In genomic region chr11:134478176-134478575, GRCh38 we compare ENCODE assay signal across 29 cellular contexts.
"Had no signal": no experiment of that assay in that cellular context is flagged by ENCODE, and none has a peak within 500 bp of the region (broad histone marks: within the 10 kb centered on the region; RNA-seq: fewer than 3 reads in every experiment).

No MANE protein-coding gene starts in this region.

- H3K4me1 Mint-ChIP-seq: activated CD4-positive, alpha-beta T cell treated with anti-CD3 and anti-CD28 coated beads, Interleukin-2, amount 10 ng/mL, durations not matched to agents 24 days and 14 days; activated naive CD4-positive, alpha-beta T cell treated with anti-CD3 and anti-CD28 coated beads, Interleukin-2, amount 50 U/mL, for 24 hours; activated T-helper 17 cell treated with anti-CD3 and anti-CD28 coated beads, Interleukin-2, amount 50 U/mL, for 72 hours had no signal

- H3K27me3 ChIP-seq: ascending aorta, Peyer's patch had no signal

- ATAC-seq: activated CD8-positive, alpha-beta T cell treated with anti-CD3 and anti-CD28 coated beads for 36 hours; activated T-cell treated with anti-CD3 and anti-CD28 coated beads, Interleukin-2, amount 50 U/mL, for 72 hours; activated T-helper 17 cell treated with anti-CD3 and anti-CD28 coated beads, Interleukin-2, amount 50 U/mL, for 72 hours; PC-3; SK-N-SH treated with all-trans-retinoic acid at 6 μM for 48 hours; T-cell; T-helper 17 cell had no signal

- H3K36me3 ChIP-seq: ascending aorta, cardiac muscle cell, WERI-Rb-1 had no signal

- H3K4me3 ChIP-seq: ascending aorta, cardiac muscle cell, Peyer's patch had no signal

- DNase-seq: activated CD4-positive, alpha-beta T cell treated with anti-CD3 and anti-CD28 coated beads, Interleukin-2, amount 10 ng/mL, durations not matched to agents 24 days and 14 days; activated CD4-positive, alpha-beta T cell treated with anti-CD3 and anti-CD28 coated beads, Interleukin-2, amount 50 U/mL, for 4 hours; activated CD8-positive, alpha-beta T cell treated with anti-CD3 and anti-CD28 coated beads for 36 hours; activated gamma-delta T cell; activated naive CD4-positive, alpha-beta T cell treated with Interleukin-2 at 50 U/mL for 16 hours; activated naive CD8-positive, alpha-beta T cell treated with anti-CD3 and anti-CD28 coated beads, Interleukin-2, amount 10 ng/mL, durations not matched to agents 7 days and 5 days; activated T-cell treated with anti-CD3 and anti-CD28 coated beads, Interleukin-2, amount 50 U/mL, for 1 hour; activated T-cell treated with anti-CD3 and anti-CD28 coated beads, Interleukin-2, amount 50 U/mL, for 72 hours; amygdala; Karpas-422; KBM-7; NCI-H1105; NCI-H1436; NCI-H1694; NCI-H2029; NCI-H524 treated with DMSO at 0.1 percent for 48 hours; NK-92 treated with Interleukin-12 subunit alpha and Interleukin-12 subunit beta, amount 100 ng/mL, for 24 hours; PC-3; SIG-M5; T-cell; T-helper 17 cell; T-helper 9 cell; WERI-Rb-1 had no signal

- H3K4me1 ChIP-seq: ascending aorta, Peyer's patch had no signal

- H3K4me3 Mint-ChIP-seq: activated CD4-positive, alpha-beta T cell treated with anti-CD3 and anti-CD28 coated beads, Interleukin-2, amount 10 ng/mL, durations not matched to agents 24 days and 14 days; activated CD8-positive, alpha-beta T cell treated with anti-CD3 and anti-CD28 coated beads for 36 hours; activated naive CD4-positive, alpha-beta T cell treated with anti-CD3 and anti-CD28 coated beads, Interleukin-2, amount 50 U/mL, for 24 hours; activated naive CD8-positive, alpha-beta T cell treated with anti-CD3 and anti-CD28 coated beads, Interleukin-2, amount 10 ng/mL, durations not matched to agents 7 days and 5 days; activated T-cell treated with anti-CD3 and anti-CD28 coated beads, Interleukin-2, amount 50 U/mL, for 72 hours; activated T-helper 17 cell treated with anti-CD3 and anti-CD28 coated beads, Interleukin-2, amount 50 U/mL, for 72 hours; T-cell; T-helper 17 cell had no signal

- H3K27ac Mint-ChIP-seq: activated CD4-positive, alpha-beta T cell treated with anti-CD3 and anti-CD28 coated beads, Interleukin-2, amount 10 ng/mL, durations not matched to agents 24 days and 14 days; activated CD8-positive, alpha-beta T cell treated with anti-CD3 and anti-CD28 coated beads for 36 hours; activated naive CD4-positive, alpha-beta T cell treated with anti-CD3 and anti-CD28 coated beads, Interleukin-2, amount 50 U/mL, for 24 hours; activated naive CD8-positive, alpha-beta T cell treated with anti-CD3 and anti-CD28 coated beads, Interleukin-2, amount 10 ng/mL, durations not matched to agents 7 days and 5 days; activated T-cell treated with anti-CD3 and anti-CD28 coated beads, Interleukin-2, amount 50 U/mL, for 72 hours; activated T-helper 17 cell treated with anti-CD3 and anti-CD28 coated beads, Interleukin-2, amount 50 U/mL, for 72 hours; T-cell; T-helper 17 cell had no signal

- H3K36me3 Mint-ChIP-seq: activated naive CD4-positive, alpha-beta T cell treated with anti-CD3 and anti-CD28 coated beads, Interleukin-2, amount 50 U/mL, for 24 hours; activated naive CD8-positive, alpha-beta T cell treated with anti-CD3 and anti-CD28 coated beads, Interleukin-2, amount 10 ng/mL, durations not matched to agents 7 days and 5 days; T-cell had no signal

- H3K9me3 ChIP-seq: ascending aorta, Peyer's patch had no signal

- H3K9me3 Mint-ChIP-seq: activated CD4-positive, alpha-beta T cell treated with anti-CD3 and anti-CD28 coated beads, Interleukin-2, amount 10 ng/mL, durations not matched to agents 24 days and 14 days; activated CD8-positive, alpha-beta T cell treated with anti-CD3 and anti-CD28 coated beads for 36 hours; activated naive CD4-positive, alpha-beta T cell treated with anti-CD3 and anti-CD28 coated beads, Interleukin-2, amount 50 U/mL, for 24 hours; activated naive CD8-positive, alpha-beta T cell treated with anti-CD3 and anti-CD28 coated beads, Interleukin-2, amount 10 ng/mL, durations not matched to agents 7 days and 5 days; activated T-helper 17 cell treated with anti-CD3 and anti-CD28 coated beads, Interleukin-2, amount 50 U/mL, for 72 hours had no signal

- H3K27ac ChIP-seq: ascending aorta, cardiac muscle cell, Peyer's patch, WERI-Rb-1 had no signal
